Comparison of ENCODE assay signal across 21 cellular contexts in the genomic region with DNA sequence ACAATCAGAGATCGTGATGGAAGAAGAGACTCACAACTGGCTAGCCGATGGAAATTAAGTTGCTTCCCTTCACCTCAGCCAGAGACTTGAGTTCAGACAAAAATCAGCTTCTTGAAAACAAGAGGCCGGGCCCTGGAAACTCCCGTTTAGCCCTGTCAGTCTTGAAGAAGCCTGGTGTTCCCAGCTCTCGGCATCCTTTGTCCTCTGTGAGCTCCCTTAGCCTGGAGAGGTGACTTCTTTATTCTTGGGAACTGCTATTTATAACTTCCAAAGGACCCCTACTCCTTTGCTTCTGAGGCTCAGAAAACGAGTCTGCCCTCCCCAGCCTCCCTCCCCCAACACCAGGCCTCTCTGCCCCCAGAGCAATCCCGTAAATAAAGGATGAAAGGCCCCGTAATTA.
DNase-seq lines count a peak whose midpoint lies in the region; ATAC-seq, FAIRE-seq and TF ChIP-seq lines count a peak whose summit lies in the region.
"Had no signal": no experiment of that assay in that cellular context is flagged by ENCODE, and none has a peak within 500 bp of the region (broad histone marks: within the 10 kb centered on the region; RNA-seq: fewer than 3 reads in every experiment).

No MANE protein-coding gene starts in this region.

- H3K4me2 ChIP-seq in H1 (ENCODE audit: insufficient read depth in 1 of 2, low read depth in 2 of 2, low read length in 2 of 2): peak overlapping the region in 1 of 2 experiments; percentile 1; a peak in 1 of 4 replicates

- WGBS in HUES64: 64% methylated on average over 8 of the region's 8 CpGs
- WGBS in H1 (ENCODE audit: extremely low coverage in 1 of 2, insufficient coverage in 1 of 2, insufficient read length in 1 of 2, insufficient replicate concordance in 2 of 2, low coverage in 1 of 2, low lambda C conversion rate in 2 of 2, missing lambda C conversion rate in 1 of 2), 2 experiments: 84% methylated on average over 8 of the region's 8 CpGs; no CpG with 5 or more reads in 1 of the 2 experiments

- H3K14ac ChIP-seq in H1 (ENCODE audit: insufficient read length): no peak overlapping the region

- TF ChIP-seq CTCF in H1 (IDR thresholded peaks at IDR 0.05; ENCODE audit: control extremely low read depth in 1 of 3, insufficient read depth in 1 of 3, low read depth in 1 of 3, low read length in 3 of 3) (no peak), nephron (IDR thresholded peaks at IDR 0.05; ENCODE audit: unreplicated experiment in 3 of 3) (no peak), type B pancreatic cell (conservative IDR thresholded peaks at IDR 0.05) (no peak)

- DNase-seq in H1 (ENCODE audit: low read depth in 1 of 2, low spot score in 2 of 2) (no peak), type B pancreatic cell (ENCODE audit: extremely low spot score, unreplicated experiment) (no peak), NCI-H774 (lab: John Stamatoyannopoulos, UW) (no peak), anterior cingulate cortex (lab: John Stamatoyannopoulos, UW) (no peak)
- DNase-seq: AML-193, DND-41, H9, Kasumi-1, MG63, NCI-H1048, NCI-H146, NCI-H2029 treated with DMSO at 0.1 percent for 48 hours, NCI-H748 treated with DMSO at 0.1 percent for 48 hours, SHP77 treated with DMSO at 0.1 percent for 48 hours had no signal

- H3K4me1 Mint-ChIP-seq in nephron: peaks cover 32% of the 10 kb centered on the region
- H3K4me1 Mint-ChIP-seq in type B pancreatic cell (ENCODE audit: unreplicated experiment): peaks cover 14% of the 10 kb centered on the region
- H3K4me1 Mint-ChIP-seq: CD14-positive monocyte had no signal

- no peak overlapping the region for H2BK120ac ChIP-seq in H1 (replicated peaks; ENCODE audit: low read depth, low read length)

- no peaks in the 10 kb centered on the region for H3K36me3 Mint-ChIP-seq in nephron (ENCODE audit: low read depth)
- no peaks in the 10 kb centered on the region for H3K36me3 Mint-ChIP-seq in type B pancreatic cell
- H3K36me3 Mint-ChIP-seq: CD14-positive monocyte, IgD-negative memory B cell had no signal

- FAIRE-seq in H1 (lab: Jason Lieb, UNC): no peak

- H3K4me3 Mint-ChIP-seq in nephron (no peak overlapping the region), type B pancreatic cell (peak overlapping the region; percentile 9)
- H3K4me3 Mint-ChIP-seq: CD14-positive monocyte, H9, IgD-negative memory B cell had no signal

- H3K56ac ChIP-seq in H1 (replicated peaks; ENCODE audit: insufficient read length, low read depth, low read length): no peak overlapping the region

- no peaks in the 10 kb centered on the region for H3K79me1 ChIP-seq in H1 (ENCODE audit: low read depth, low read length)

- H2BK12ac ChIP-seq in H1 (ENCODE audit: low read depth, low read length): no peak overlapping the region

- H3K4me3 ChIP-seq in HUES64 (ENCODE audit: low read length) (no peak overlapping the region), H1 (ENCODE audit: extremely low read depth in 1 of 4, insufficient read depth in 2 of 4, low read depth in 3 of 4, low read length in 4 of 4) (no peak overlapping the region)
- H3K4me3 ChIP-seq: MG63 had no signal

- no peak for TF ChIP-seq RAD21 in H1 (IDR thresholded peaks at IDR 0.05 in 1 of 2, conservative IDR thresholded peaks at IDR 0.05 in 1 of 2; ENCODE audit: low read depth in 2 of 2, low read length in 2 of 2)

- H3K23me2 ChIP-seq in H1 (ENCODE audit: low read depth, low read length): no peaks in the 10 kb centered on the region

- H3K79me2 ChIP-seq in H1 (ENCODE audit: control insufficient read depth in 1 of 2, insufficient read depth in 2 of 2, low read length in 2 of 2): no peaks in the 10 kb centered on the region

- H2BK15ac ChIP-seq in H1 (ENCODE audit: low read length): no peak overlapping the region

- TF ChIP-seq EP300 in H1 (IDR thresholded peaks at IDR 0.05; ENCODE audit: borderline replicate concordance in 1 of 2, low read depth in 2 of 2, low read length in 2 of 2): no peak

- no peaks in the 10 kb centered on the region for H3K36me3 ChIP-seq in HUES64 (ENCODE audit: insufficient read depth, low read length)
- no peaks in the 10 kb centered on the region for H3K36me3 ChIP-seq in H1 (ENCODE audit: control insufficient read depth in 2 of 4, insufficient read depth in 4 of 4, low read length in 3 of 4)
- H3K36me3 ChIP-seq: MG63 had no signal

- H3K27ac ChIP-seq in HUES64 (ENCODE audit: low read depth, low read length) (peak overlapping the region; percentile 50; the same call in 1 of the 2 replicates), H1 (ENCODE audit: low read depth, low read length) (no peak overlapping the region)
- H3K27ac ChIP-seq: HL-60 had no signal

- H3K23ac ChIP-seq in H1 (ENCODE audit: insufficient read length): no peak overlapping the region

- H2AFZ ChIP-seq in H1 (ENCODE audit: low read length): no peak overlapping the region

- no peak overlapping the region for H4K5ac ChIP-seq in H1 (ENCODE audit: insufficient read length, low read depth, low read length)

- H2AK5ac ChIP-seq in H1 (ENCODE audit: low read depth, low read length): no peak overlapping the region

- CTCF ChIA-PET in H1 (lab: Charles Lee; ENCODE audit: partially characterized antibody): interaction anchor here (0.8 to 1.4 kb wide), 5 partner anchors 12 to 242 kb away, joined by 3 to 4 read pairs (median 3); no protein-coding TSS in a partner anchor

- POLR2A ChIA-PET in H1 (lab: Charles Lee; ENCODE audit: partially characterized antibody): interaction anchor here (1.1 kb wide), 1 partner anchor 284 kb away, joined by 3 read pairs; no protein-coding TSS in a partner anchor

- TF ChIP-seq POLR2A in H1 (IDR thresholded peaks at IDR 0.05; ENCODE audit: control extremely low read depth in 1 of 2, low read depth in 2 of 2, low read length in 2 of 2): no peak

- no peaks in the 10 kb centered on the region for H3K27me3 ChIP-seq in HUES64 (ENCODE audit: insufficient read depth, low read length)
- H3K27me3 ChIP-seq in H1 (replicated peaks in 1 of 4; ENCODE audit: control insufficient read depth in 3 of 4, extremely low read depth in 1 of 4, insufficient read depth in 3 of 4, low read length in 3 of 4): no peaks in the 10 kb centered on the region

- H3K27ac Mint-ChIP-seq in nephron (peak overlapping the region; percentile 69 to 87 (median 72)), type B pancreatic cell (peak overlapping the region; percentile 17)
- H3K27ac Mint-ChIP-seq: CD14-positive monocyte, IgD-negative memory B cell had no signal

- H4K20me1 ChIP-seq in H1 (replicated peaks in 1 of 2; ENCODE audit: control insufficient read depth in 1 of 2, insufficient read depth in 2 of 2, low read length in 2 of 2): no peaks in the 10 kb centered on the region

- H3K9me3 Mint-ChIP-seq in nephron (no peaks in the 10 kb centered on the region), type B pancreatic cell (peaks cover 13% of the 10 kb centered on the region)
- H3K9me3 Mint-ChIP-seq: CD14-positive monocyte had no signal

- H4K8ac ChIP-seq in H1 (ENCODE audit: extremely low read depth, insufficient read depth, low read length): no peak overlapping the region

- no peaks in the 10 kb centered on the region for H3K9me3 ChIP-seq in HUES64 (ENCODE audit: insufficient read depth, low read depth, low read length)
- H3K9me3 ChIP-seq in H1 (ENCODE audit: insufficient read depth in 2 of 2, low read depth in 1 of 2, low read length in 1 of 2): no peaks in the 10 kb centered on the region
- H3K9me3 ChIP-seq: MG63 had no signal

- ATAC-seq in HG03039 (IDR thresholded peaks at IDR 0.05; ENCODE audit: unreplicated experiment): no peak
- ATAC-seq: SK-N-SH treated with all-trans-retinoic acid at 6 μM for 48 hours had no signal

- no peak overlapping the region for H3K9ac ChIP-seq in HUES64 (ENCODE audit: low read depth, low read length)
- H3K9ac ChIP-seq in H1 (replicated peaks in 1 of 4; ENCODE audit: extremely low read depth in 1 of 4, low read depth in 3 of 4, low read length in 3 of 4): no peak overlapping the region

- H3K27me3 Mint-ChIP-seq in nephron (ENCODE audit: low read depth) (peaks cover 22% of the 10 kb centered on the region), type B pancreatic cell (peaks cover 6% of the 10 kb centered on the region)
- H3K27me3 Mint-ChIP-seq: IgD-negative memory B cell had no signal

- no peak overlapping the region for H2BK5ac ChIP-seq in H1 (ENCODE audit: low read depth, low read length)

- H3K18ac ChIP-seq in H1 (ENCODE audit: extremely low read depth, low read length): peak overlapping the region; percentile 41; the same call in 1 of the 2 replicates

- no peak overlapping the region for H4K91ac ChIP-seq in H1 (replicated peaks; ENCODE audit: insufficient read length, low read length)

- H2BK20ac ChIP-seq in H1 (ENCODE audit: low read length): 0 out of 2 replicates have a peak overlapping the region, but pooled peaks have one; percentile 76

- no peak overlapping the region for H3K4ac ChIP-seq in H1 (replicated peaks; ENCODE audit: insufficient read length, low read depth, low read length)

- H3K4me1 ChIP-seq in HUES64 (ENCODE audit: insufficient read depth, low read length): peaks cover 29% of the 10 kb centered on the region
- peaks cover 2 to 27% (median 15%) of the 10 kb centered on the region in 4 experiments; a peak in 6 of 7 replicates for H3K4me1 ChIP-seq in H1 (replicated peaks in 1 of 4; ENCODE audit: control insufficient read depth in 3 of 4, insufficient read depth in 4 of 4, low read length in 3 of 4)

TF ChIP-seq in H1, 55 proteins besides CTCF, POLR2A, EP300 and RAD21:
- no peak for TF ChIP-seq NANOG (IDR thresholded peaks at IDR 0.05; ENCODE audit: insufficient read depth, low read depth, low read length, poor library complexity, severe bottlenecking)
- TF ChIP-seq, protein P1, sequence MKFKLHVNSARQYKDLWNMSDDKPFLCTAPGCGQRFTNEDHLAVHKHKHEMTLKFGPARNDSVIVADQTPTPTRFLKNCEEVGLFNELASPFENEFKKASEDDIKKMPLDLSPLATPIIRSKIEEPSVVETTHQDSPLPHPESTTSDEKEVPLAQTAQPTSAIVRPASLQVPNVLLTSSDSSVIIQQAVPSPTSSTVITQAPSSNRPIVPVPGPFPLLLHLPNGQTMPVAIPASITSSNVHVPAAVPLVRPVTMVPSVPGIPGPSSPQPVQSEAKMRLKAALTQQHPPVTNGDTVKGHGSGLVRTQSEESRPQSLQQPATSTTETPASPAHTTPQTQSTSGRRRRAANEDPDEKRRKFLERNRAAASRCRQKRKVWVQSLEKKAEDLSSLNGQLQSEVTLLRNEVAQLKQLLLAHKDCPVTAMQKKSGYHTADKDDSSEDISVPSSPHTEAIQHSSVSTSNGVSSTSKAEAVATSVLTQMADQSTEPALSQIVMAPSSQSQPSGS (IDR thresholded peaks at IDR 0.05; ENCODE audit: low read length): no peak
- TF ChIP-seq RNF2 (IDR thresholded peaks at IDR 0.05; ENCODE audit: borderline replicate concordance, low read depth, low read length, missing control alignments, poor library complexity, severe bottlenecking): no peak
- no peak for TF ChIP-seq NRF1 (IDR thresholded peaks at IDR 0.05; ENCODE audit: low read depth, low read length)
- no peak for TF ChIP-seq CHD2 (IDR thresholded peaks at IDR 0.05; ENCODE audit: low read length)
- no peak for TF ChIP-seq SRF (IDR thresholded peaks at IDR 0.05; ENCODE audit: low read depth, low read length)
- TF ChIP-seq POU5F1 (IDR thresholded peaks at IDR 0.05; ENCODE audit: low read depth, low read length): no peak
- TF ChIP-seq TAF7 (optimal IDR thresholded peaks at IDR 0.05; ENCODE audit: borderline replicate concordance, low read depth, low read length): no peak
